ENCODE assay signal across 14 cellular contexts in the genomic region with DNA sequence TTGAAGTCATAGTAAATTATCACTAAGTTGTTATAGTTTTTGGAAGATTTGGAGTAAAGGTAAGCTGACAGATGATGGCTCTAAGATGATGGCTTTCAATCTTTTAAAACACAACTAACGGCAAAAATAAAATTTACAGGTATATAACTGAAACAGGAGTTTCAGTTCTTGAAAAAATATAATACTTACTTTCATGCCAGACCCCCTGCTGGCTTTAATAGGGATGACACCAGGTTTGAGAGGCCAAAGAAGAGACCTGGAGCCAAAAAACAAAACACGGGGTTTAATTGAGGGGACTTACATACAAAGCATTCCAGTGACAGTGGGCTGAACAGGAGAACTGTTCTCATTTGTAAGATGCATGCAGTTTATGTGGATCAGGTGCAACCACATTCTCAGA.
DNase-seq lines count a peak whose midpoint lies in the region; ATAC-seq and TF ChIP-seq lines count a peak whose summit lies in the region.
"Had no signal": no experiment of that assay in that cellular context is flagged by ENCODE, and none has a peak within 500 bp of the region (broad histone marks: within the 10 kb centered on the region; RNA-seq: fewer than 3 reads in every experiment).

No MANE protein-coding gene starts in this region.

- H3K27me3 ChIP-seq in PC-9 (ENCODE audit: insufficient read depth, low read depth) (no peaks in the 10 kb centered on the region), right lobe of liver (no peaks in the 10 kb centered on the region)
- H3K27me3 ChIP-seq: suprapubic skin had no signal

- no peaks in the 10 kb centered on the region for H4K20me1 ChIP-seq in PC-9 (ENCODE audit: insufficient read depth)

- H3K4me3 ChIP-seq in GM12865 (ENCODE audit: low read depth, low read length) (no peak overlapping the region), PC-9 (no peak overlapping the region), right lobe of liver (no peak overlapping the region)
- H3K4me3 ChIP-seq: suprapubic skin had no signal

- H3K4me1 ChIP-seq in PC-9 (replicated peaks; ENCODE audit: insufficient read depth) (no peaks in the 10 kb centered on the region), right lobe of liver (no peaks in the 10 kb centered on the region)
- H3K4me1 ChIP-seq: parathyroid adenoma, suprapubic skin had no signal

- no TSS peak for BruUV-seq in PC-9 (replicated peaks; lab: Mats Ljungman, UMichigan)

- CTCF ChIA-PET in PC-9 (lab: Charles Lee), result no interaction called here

- TF ChIP-seq POLR2A in right lobe of liver (IDR thresholded peaks at IDR 0.05), result no peak

- TF ChIP-seq CTCF in GM12865 (IDR thresholded peaks at IDR 0.05; ENCODE audit: insufficient read depth, low read depth, low read length, missing control alignments) (peak; percentile 27), PC-9 (conservative IDR thresholded peaks at IDR 0.05) (peak; percentile 51), right lobe of liver (IDR thresholded peaks at IDR 0.05) (peak; percentile 28 to 37 (median 36))

- no peaks in the 10 kb centered on the region; the same call in 1 of the 2 replicates for H3K9me2 ChIP-seq in PC-9 (ENCODE audit: insufficient read depth)

- POLR2A ChIA-PET in PC-9 (lab: Charles Lee; ENCODE audit: unreplicated experiment), result no interaction called here

- no peaks in the 10 kb centered on the region for H3K36me3 ChIP-seq in PC-9 (ENCODE audit: low read depth)
- no peaks in the 10 kb centered on the region for H3K36me3 ChIP-seq in right lobe of liver
- H3K36me3 ChIP-seq: suprapubic skin had no signal

- DNase-seq in GM12865 (ENCODE audit: low read depth) (peak; percentile 6), PC-9 (no peak), right lobe of liver (no peak), NCI-H146 (lab: John Stamatoyannopoulos, UW) (no peak)
- no peak for DNase-seq in activated CD8-positive, alpha-beta memory T cell treated with anti-CD3 and anti-CD28 coated beads, Interleukin-2, amount 50 U/mL, for 48 hours
- DNase-seq: activated CD8-positive, alpha-beta T cell treated with anti-CD3 and anti-CD28 coated beads, Interleukin-2, amount 10 ng/mL, durations not matched to agents 7 days and 5 days; amniotic stem cell; CD4-positive, alpha-beta memory T cell; HCEC 1CT had no signal

- ATAC-seq in HG02798 (IDR thresholded peaks at IDR 0.05; ENCODE audit: poor library complexity, unreplicated experiment) (peak; percentile 44), right lobe of liver (peak in 1 of 4 donors; percentile 46), GM19023 (IDR thresholded peaks at IDR 0.05; ENCODE audit: unreplicated experiment) (no peak), HG02588 (IDR thresholded peaks at IDR 0.05; ENCODE audit: unreplicated experiment) (no peak)
- ATAC-seq: activated CD8-positive, alpha-beta T cell treated with anti-CD3 and anti-CD28 coated beads, Interleukin-2, amount 10 ng/mL, durations not matched to agents 7 days and 5 days had no signal

- H2AFZ ChIP-seq in PC-9, result no peak overlapping the region
- H2AFZ ChIP-seq: parathyroid adenoma had no signal

- intact Hi-C loops in PC-9 (cut with micrococcal nuclease; ENCODE audit: unreplicated experiment) (no loop called here), right lobe of liver (cut with DNase I) (no loop called here)

- WGBS in right lobe of liver (ENCODE audit: insufficient coverage, low coverage, low lambda C conversion rate, missing lambda C conversion rate), result 47% methylated on average over 2 of the region's 2 CpGs

- no peaks in the 10 kb centered on the region for H3K79me2 ChIP-seq in PC-9 (ENCODE audit: low read depth)
- H3K79me2 ChIP-seq: parathyroid adenoma had no signal

- H3F3A ChIP-seq in PC-9 (ENCODE audit: insufficient read depth, low read depth), result no peaks in the 10 kb centered on the region

- H3K27ac ChIP-seq in PC-9 (no peak overlapping the region), right lobe of liver (no peak overlapping the region)
- H3K27ac ChIP-seq: parathyroid adenoma, suprapubic skin had no signal

- no peak overlapping the region for H3K4me2 ChIP-seq in PC-9

- H3K9me3 ChIP-seq in PC-9 (ENCODE audit: insufficient read depth, low read depth) (no peaks in the 10 kb centered on the region), right lobe of liver (no peaks in the 10 kb centered on the region)
- H3K9me3 ChIP-seq: suprapubic skin had no signal
